In the genomic region with DNA sequence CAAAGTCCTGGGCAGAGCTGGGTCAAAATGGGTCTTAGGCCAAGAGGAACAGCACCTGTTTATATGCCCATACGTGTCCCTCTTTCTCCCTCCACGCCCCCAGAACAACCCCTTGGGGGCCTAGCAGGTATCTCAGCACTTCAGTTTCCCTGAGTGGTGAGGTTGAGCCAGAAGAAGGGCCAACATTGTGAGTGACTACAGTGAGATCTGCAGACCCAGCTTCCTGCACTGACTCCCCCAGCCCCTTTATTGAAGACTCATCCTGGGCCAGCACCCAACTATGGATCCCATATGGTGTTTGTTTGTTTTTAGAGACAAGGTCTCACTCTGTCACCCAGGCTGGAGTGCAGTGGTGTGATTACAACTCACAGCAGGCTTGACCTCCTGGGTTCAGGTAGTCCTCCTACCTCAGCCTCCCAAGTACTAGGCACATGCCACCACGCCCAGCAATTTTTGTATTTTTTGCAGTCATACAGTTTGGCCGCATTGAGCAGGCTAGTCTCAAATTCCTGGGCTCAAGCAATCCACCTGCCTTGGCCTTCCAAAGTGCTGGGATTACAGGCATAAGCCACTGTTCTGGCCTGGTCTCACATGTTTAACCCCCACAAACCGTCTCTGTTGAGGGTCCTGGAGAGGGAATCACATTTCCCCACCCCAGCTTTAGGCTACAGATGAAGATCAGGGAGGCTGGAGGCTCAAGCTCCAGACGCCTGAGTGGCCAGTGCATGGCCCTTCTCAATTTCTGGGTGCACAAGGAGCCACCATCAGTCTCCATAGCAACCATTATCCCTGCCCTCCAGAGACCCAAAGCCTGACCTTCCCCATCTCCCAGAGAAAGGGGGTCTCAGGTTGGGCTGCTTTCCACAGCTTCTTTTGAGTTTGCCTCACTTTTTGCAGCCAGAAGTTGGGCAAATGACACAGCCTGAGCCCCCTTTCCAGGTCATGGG, we compare ENCODE assay signal across 1 cellular context.
TF ChIP-seq lines count a peak whose summit lies in the region.

No MANE protein-coding gene starts in this region.

TF ChIP-seq in K562, 482 proteins besides CTCF, POLR2A, EP300 and RAD21:
- TF ChIP-seq IRF2 (CRISPR knock-in tag; IDR thresholded peaks at IDR 0.05) (no peak), RFX1 (IDR thresholded peaks at IDR 0.05) (peak; percentile 75; the same call in 1 of the 2 replicates)
- TF ChIP-seq, protein P1, sequence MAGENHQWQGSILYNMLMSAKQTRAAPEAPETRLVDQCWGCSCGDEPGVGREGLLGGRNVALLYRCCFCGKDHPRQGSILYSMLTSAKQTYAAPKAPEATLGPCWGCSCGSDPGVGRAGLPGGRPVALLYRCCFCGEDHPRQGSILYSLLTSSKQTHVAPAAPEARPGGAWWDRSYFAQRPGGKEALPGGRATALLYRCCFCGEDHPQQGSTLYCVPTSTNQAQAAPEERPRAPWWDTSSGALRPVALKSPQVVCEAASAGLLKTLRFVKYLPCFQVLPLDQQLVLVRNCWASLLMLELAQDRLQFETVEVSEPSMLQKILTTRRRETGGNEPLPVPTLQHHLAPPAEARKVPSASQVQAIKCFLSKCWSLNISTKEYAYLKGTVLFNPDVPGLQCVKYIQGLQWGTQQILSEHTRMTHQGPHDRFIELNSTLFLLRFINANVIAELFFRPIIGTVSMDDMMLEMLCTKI (IDR thresholded peaks at IDR 0.05; ENCODE audit: partially characterized antibody) = no peak
